In the genomic region with DNA sequence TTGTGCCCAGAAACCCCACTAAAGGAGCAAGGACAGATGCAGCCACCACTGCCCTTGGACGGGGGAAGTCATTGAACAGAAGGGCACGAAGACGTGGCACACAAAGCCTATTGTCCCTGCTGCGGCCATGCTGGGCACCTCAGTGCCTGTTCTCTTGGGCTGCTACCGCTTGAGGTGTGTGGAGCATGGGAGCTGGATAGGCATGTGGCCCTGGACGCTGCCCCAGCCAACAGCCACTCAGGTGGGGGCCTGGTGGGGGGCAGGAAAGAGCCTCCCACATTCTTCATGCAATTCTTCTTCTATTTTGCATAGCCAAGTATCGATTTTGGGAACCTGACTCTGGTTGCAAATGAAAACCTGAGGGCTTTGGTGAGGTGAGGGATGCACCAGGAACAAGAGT, we compare ENCODE assay signal across 36 cellular contexts.
"Had no signal": no experiment of that assay in that cellular context is flagged by ENCODE, and none has a peak within 500 bp of the region (broad histone marks: within the 10 kb centered on the region; RNA-seq: fewer than 3 reads in every experiment).

No MANE protein-coding gene starts in this region.

- H3K27ac ChIP-seq: adrenal gland, body of pancreas, brain microvascular endothelial cell, breast epithelium, VCaP had no signal

- H3K27ac Mint-ChIP-seq: activated CD4-positive, alpha-beta memory T cell treated with anti-CD3 and anti-CD28 coated beads, Interleukin-2, amount 10 ng/mL, durations not matched to agents 7 days and 5 days; activated CD4-positive, alpha-beta T cell treated with anti-CD3 and anti-CD28 coated beads for 36 hours; activated CD4-positive, alpha-beta T cell treated with anti-CD3 and anti-CD28 coated beads, Interleukin-2, amount 10 ng/mL, durations not matched to agents 7 days and 5 days; activated CD8-positive, alpha-beta memory T cell treated with anti-CD3 and anti-CD28 coated beads, Interleukin-2, amount 10 ng/mL, durations not matched to agents 7 days and 5 days; activated CD8-positive, alpha-beta T cell treated with anti-CD3 and anti-CD28 coated beads, Interleukin-2, amount 10 ng/mL, durations not matched to agents 7 days and 5 days; activated naive CD4-positive, alpha-beta T cell treated with anti-CD3 and anti-CD28 coated beads for 36 hours; activated naive CD4-positive, alpha-beta T cell treated with anti-CD3 and anti-CD28 coated beads, Interleukin-2, amount 50 U/mL, for 72 hours; activated naive CD8-positive, alpha-beta T cell treated with anti-CD3 and anti-CD28 coated beads for 36 hours; activated T-cell treated with anti-CD3 and anti-CD28 coated beads, Interleukin-2, amount 50 U/mL, for 24 hours; activated T-helper 17 cell treated with anti-CD3 and anti-CD28 coated beads, Interleukin-2, amount 50 U/mL, for 72 hours; T-helper 1 cell treated with Interleukin-12 subunit alpha and Interleukin-12 subunit beta and Interleukin-4 antibody, amounts not matched to agents 30 μg/mL and 1 μg/mL, for 36 hours; T-helper 2 cell treated with Interferon-gamma antibody and Interleukin-4, amounts not matched to agents 5 μg/mL and 100 μg/mL, for 36 hours had no signal

- ATAC-seq: activated CD4-positive, alpha-beta T cell treated with anti-CD3 and anti-CD28 coated beads for 36 hours; activated CD4-positive, CD25-positive, alpha-beta regulatory T cell treated with anti-CD3 and anti-CD28 coated beads, Interleukin-2, amount 50 U/mL, for 24 hours; activated CD8-positive, alpha-beta memory T cell treated with anti-CD3 and anti-CD28 coated beads, Interleukin-2, amount 10 ng/mL, durations not matched to agents 7 days and 5 days; activated CD8-positive, alpha-beta T cell treated with anti-CD3 and anti-CD28 coated beads, Interleukin-2, amount 10 ng/mL, durations not matched to agents 7 days and 5 days; activated naive CD4-positive, alpha-beta T cell treated with anti-CD3 and anti-CD28 coated beads, Interleukin-2, amount 50 U/mL, for 72 hours; activated T-helper 17 cell treated with anti-CD3 and anti-CD28 coated beads, Interleukin-2, amount 50 U/mL, for 72 hours; body of pancreas had no signal

- DNase-seq: activated CD4-positive, alpha-beta memory T cell treated with anti-CD3 and anti-CD28 coated beads, Interleukin-2, amount 10 ng/mL, durations not matched to agents 7 days and 5 days; activated CD4-positive, alpha-beta T cell treated with anti-CD3 and anti-CD28 coated beads for 1 hour; activated CD4-positive, alpha-beta T cell treated with anti-CD3 and anti-CD28 coated beads for 36 hours; activated CD4-positive, alpha-beta T cell treated with anti-CD3 and anti-CD28 coated beads for 48 hours; activated CD4-positive, alpha-beta T cell treated with anti-CD3 and anti-CD28 coated beads, Interleukin-2, amount 10 ng/mL, durations not matched to agents 7 days and 5 days; activated CD4-positive, alpha-beta T cell treated with anti-CD3 and anti-CD28 coated beads, Interleukin-2, amount 50 U/mL, for 48 hours; activated CD4-positive, CD25-positive, alpha-beta regulatory T cell; activated CD8-positive, alpha-beta memory T cell treated with anti-CD3 and anti-CD28 coated beads for 24 hours; activated CD8-positive, alpha-beta memory T cell treated with anti-CD3 and anti-CD28 coated beads, Interleukin-2, amount 10 ng/mL, durations not matched to agents 7 days and 5 days; activated CD8-positive, alpha-beta memory T cell treated with anti-CD3 and anti-CD28 coated beads, Interleukin-2, amount 50 U/mL, for 48 hours; activated CD8-positive, alpha-beta T cell treated with anti-CD3 and anti-CD28 coated beads, Interleukin-2, amount 10 ng/mL, durations not matched to agents 7 days and 5 days; activated effector memory CD4-positive, alpha-beta T cell treated with anti-CD3 and anti-CD28 coated beads, Interleukin-2, amount 50 U/mL, for 16 hours; activated gamma-delta T cell treated with Interleukin-2 at 50 U/mL for 16 hours; activated naive CD4-positive, alpha-beta T cell; activated naive CD4-positive, alpha-beta T cell treated with anti-CD3 and anti-CD28 coated beads for 36 hours; activated naive CD4-positive, alpha-beta T cell treated with anti-CD3 and anti-CD28 coated beads, Interleukin-2, amount 50 U/mL, for 16 hours; activated naive CD8-positive, alpha-beta T cell treated with anti-CD3 and anti-CD28 coated beads for 36 hours; activated T-cell treated with anti-CD3 and anti-CD28 coated beads, Interleukin-2, amount 50 U/mL, for 24 hours; activated T-cell treated with anti-CD3 and anti-CD28 coated beads, Interleukin-2, amount 50 U/mL, for 48 hours; adrenal gland; amniotic stem cell; aorta; body of pancreas; brain microvascular endothelial cell; SW 1271; T-helper 1 cell; T-helper 2 cell; T-helper 9 cell had no signal

- H3K9me3 Mint-ChIP-seq: activated CD4-positive, alpha-beta memory T cell treated with anti-CD3 and anti-CD28 coated beads, Interleukin-2, amount 10 ng/mL, durations not matched to agents 7 days and 5 days; activated CD4-positive, alpha-beta T cell treated with anti-CD3 and anti-CD28 coated beads, Interleukin-2, amount 10 ng/mL, durations not matched to agents 7 days and 5 days; activated naive CD4-positive, alpha-beta T cell treated with anti-CD3 and anti-CD28 coated beads, Interleukin-2, amount 50 U/mL, for 72 hours; activated naive CD8-positive, alpha-beta T cell treated with anti-CD3 and anti-CD28 coated beads for 36 hours; activated T-cell treated with anti-CD3 and anti-CD28 coated beads, Interleukin-2, amount 50 U/mL, for 24 hours; activated T-helper 17 cell treated with anti-CD3 and anti-CD28 coated beads, Interleukin-2, amount 50 U/mL, for 72 hours; central memory CD8-positive, alpha-beta T cell; T-helper 1 cell treated with Interleukin-12 subunit alpha and Interleukin-12 subunit beta and Interleukin-4 antibody, amounts not matched to agents 30 μg/mL and 1 μg/mL, for 36 hours; T-helper 2 cell treated with Interferon-gamma antibody and Interleukin-4, amounts not matched to agents 5 μg/mL and 100 μg/mL, for 36 hours had no signal

- H3K36me3 ChIP-seq: adrenal gland, brain microvascular endothelial cell, breast epithelium had no signal

- H3K27me3 ChIP-seq: adrenal gland, body of pancreas, brain microvascular endothelial cell, breast epithelium had no signal

- H3K27me3 Mint-ChIP-seq: activated CD4-positive, alpha-beta memory T cell treated with anti-CD3 and anti-CD28 coated beads, Interleukin-2, amount 10 ng/mL, durations not matched to agents 7 days and 5 days; activated CD4-positive, alpha-beta T cell treated with anti-CD3 and anti-CD28 coated beads for 36 hours; activated CD4-positive, alpha-beta T cell treated with anti-CD3 and anti-CD28 coated beads, Interleukin-2, amount 10 ng/mL, durations not matched to agents 7 days and 5 days; activated T-cell treated with anti-CD3 and anti-CD28 coated beads, Interleukin-2, amount 50 U/mL, for 24 hours; activated T-helper 17 cell treated with anti-CD3 and anti-CD28 coated beads, Interleukin-2, amount 50 U/mL, for 72 hours had no signal

- H3K36me3 Mint-ChIP-seq: activated CD8-positive, alpha-beta memory T cell treated with anti-CD3 and anti-CD28 coated beads, Interleukin-2, amount 10 ng/mL, durations not matched to agents 7 days and 5 days; activated naive CD4-positive, alpha-beta T cell treated with anti-CD3 and anti-CD28 coated beads, Interleukin-2, amount 50 U/mL, for 72 hours; activated naive CD8-positive, alpha-beta T cell treated with anti-CD3 and anti-CD28 coated beads for 36 hours had no signal

- H3K4me3 Mint-ChIP-seq: activated CD4-positive, alpha-beta memory T cell treated with anti-CD3 and anti-CD28 coated beads, Interleukin-2, amount 10 ng/mL, durations not matched to agents 7 days and 5 days; activated CD4-positive, alpha-beta T cell treated with anti-CD3 and anti-CD28 coated beads for 36 hours; activated CD4-positive, alpha-beta T cell treated with anti-CD3 and anti-CD28 coated beads, Interleukin-2, amount 10 ng/mL, durations not matched to agents 7 days and 5 days; activated CD8-positive, alpha-beta memory T cell treated with anti-CD3 and anti-CD28 coated beads, Interleukin-2, amount 10 ng/mL, durations not matched to agents 7 days and 5 days; activated CD8-positive, alpha-beta T cell treated with anti-CD3 and anti-CD28 coated beads, Interleukin-2, amount 10 ng/mL, durations not matched to agents 7 days and 5 days; activated naive CD4-positive, alpha-beta T cell treated with anti-CD3 and anti-CD28 coated beads for 36 hours; activated naive CD8-positive, alpha-beta T cell treated with anti-CD3 and anti-CD28 coated beads for 36 hours; activated T-cell treated with anti-CD3 and anti-CD28 coated beads, Interleukin-2, amount 50 U/mL, for 24 hours; activated T-helper 17 cell treated with anti-CD3 and anti-CD28 coated beads, Interleukin-2, amount 50 U/mL, for 72 hours; central memory CD8-positive, alpha-beta T cell; T-helper 1 cell treated with Interleukin-12 subunit alpha and Interleukin-12 subunit beta and Interleukin-4 antibody, amounts not matched to agents 30 μg/mL and 1 μg/mL, for 36 hours; T-helper 2 cell treated with Interferon-gamma antibody and Interleukin-4, amounts not matched to agents 5 μg/mL and 100 μg/mL, for 36 hours had no signal

- H3K4me1 Mint-ChIP-seq: activated CD4-positive, alpha-beta memory T cell treated with anti-CD3 and anti-CD28 coated beads, Interleukin-2, amount 10 ng/mL, durations not matched to agents 7 days and 5 days; activated CD4-positive, alpha-beta T cell treated with anti-CD3 and anti-CD28 coated beads for 36 hours; activated CD4-positive, alpha-beta T cell treated with anti-CD3 and anti-CD28 coated beads, Interleukin-2, amount 10 ng/mL, durations not matched to agents 7 days and 5 days; activated CD8-positive, alpha-beta memory T cell treated with anti-CD3 and anti-CD28 coated beads, Interleukin-2, amount 10 ng/mL, durations not matched to agents 7 days and 5 days; activated naive CD8-positive, alpha-beta T cell treated with anti-CD3 and anti-CD28 coated beads for 36 hours; activated T-helper 17 cell treated with anti-CD3 and anti-CD28 coated beads, Interleukin-2, amount 50 U/mL, for 72 hours; central memory CD8-positive, alpha-beta T cell had no signal

- H3K9me3 ChIP-seq: adrenal gland, body of pancreas had no signal

- H3K4me1 ChIP-seq: adrenal gland, body of pancreas, breast epithelium had no signal

- H3K4me3 ChIP-seq: adrenal gland, body of pancreas, breast epithelium had no signal
